Comparison of ENCODE assay signal across 11 cellular contexts in the genomic region with DNA sequence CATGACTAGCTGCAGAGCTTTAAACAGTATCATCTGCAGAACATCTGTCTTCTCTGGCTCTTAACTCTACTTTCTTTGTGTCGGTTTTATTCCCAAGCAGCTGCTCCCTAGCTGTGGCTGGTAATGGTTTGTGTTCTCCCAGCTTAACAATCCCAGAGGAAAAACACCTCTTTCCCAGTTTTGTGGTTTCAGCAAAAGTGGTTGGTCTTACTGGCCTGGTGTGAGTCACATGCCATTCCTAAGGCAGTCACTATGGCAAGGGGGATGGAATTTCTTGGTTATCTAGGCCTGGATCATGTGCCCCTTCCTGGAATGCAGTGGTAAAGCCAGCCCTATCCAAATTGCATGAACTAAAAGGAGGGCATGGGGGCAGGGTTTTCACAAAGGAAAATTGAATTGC. TPM values are rescaled to one million over a fixed set of nuclear protein-coding genes. Genes with fewer than 3 reads are reported as not detected.
A peak's percentile ranks its signal among the peaks of the same experiment; 100 is the strongest.
DNase-seq lines count a peak whose midpoint lies in the region; ATAC-seq, FAIRE-seq and TF ChIP-seq lines count a peak whose summit lies in the region.
"Had no signal": no experiment of that assay in that cellular context is flagged by ENCODE, and none has a peak within 500 bp of the region (broad histone marks: within the 10 kb centered on the region; RNA-seq: fewer than 3 reads in every experiment).

No MANE protein-coding gene starts in this region.

- DNase-seq in H54 (ENCODE audit: insufficient read length, low spot score) = peak; percentile 47
- DNase-seq in adipocyte (ENCODE audit: low read depth) = peak; percentile 86
- no peak for DNase-seq in glutamatergic neuron
- DNase-seq in sciatic nerve (ENCODE audit: low spot score) = no peak
- DNase-seq in NCI-H1092 treated with DMSO at 0.1 percent for 48 hours (lab: John Stamatoyannopoulos, UW) = no peak
- no peak for DNase-seq in NCI-H146 treated with DMSO at 0.1 percent for 48 hours (lab: John Stamatoyannopoulos, UW; ENCODE audit: unreplicated experiment)
- no peak for DNase-seq in neuronal stem cell (ENCODE audit: low spot score)

- no peak for TF ChIP-seq CTCF in glutamatergic neuron (IDR thresholded peaks at IDR 0.05; ENCODE audit: partially characterized antibody, unreplicated experiment)

- H3K18ac ChIP-seq in neuronal stem cell (ENCODE audit: low read length) = no peak overlapping the region

- H3K9me3 ChIP-seq in adipocyte (ENCODE audit: control insufficient read depth, low read length) = no peaks in the 10 kb centered on the region
- no peaks in the 10 kb centered on the region for H3K9me3 ChIP-seq in neuronal stem cell (replicated peaks in 1 of 2; ENCODE audit: control insufficient read depth in 2 of 2, insufficient read depth in 1 of 2, low read depth in 1 of 2, low read length in 2 of 2)

- no peak overlapping the region for H3K4me2 ChIP-seq in neuronal stem cell (ENCODE audit: insufficient read depth, low read length, poor library complexity, severe bottlenecking)

- ATAC-seq in sciatic nerve (peak; percentile 63), GM18873 (IDR thresholded peaks at IDR 0.05; ENCODE audit: low FRiP score, unreplicated experiment) (no peak)

- no peak overlapping the region for H2BK12ac ChIP-seq in neuronal stem cell (ENCODE audit: low read length)

- H3K9ac ChIP-seq in adipocyte (ENCODE audit: low read length) (peak overlapping the region; percentile 71), neuronal stem cell (ENCODE audit: low read depth, low read length, poor library complexity) (no peak overlapping the region)

- no peaks in the 10 kb centered on the region for H3K9me3 Mint-ChIP-seq in glutamatergic neuron (ENCODE audit: unreplicated experiment)

- FAIRE-seq in H54 (lab: Jason Lieb, UNC) = peak; percentile 100
- FAIRE-seq: frontal cortex, TTC549 had no signal

- TF ChIP-seq POLR2A in H54 (IDR thresholded peaks at IDR 0.05; ENCODE audit: low read depth, low read length) = no peak

- H2BK5ac ChIP-seq in neuronal stem cell (ENCODE audit: low read length) = no peak overlapping the region

- no peak overlapping the region for H4K8ac ChIP-seq in neuronal stem cell (ENCODE audit: low read depth, low read length)

- H3K27me3 ChIP-seq in adipocyte (replicated peaks; ENCODE audit: control insufficient read depth, insufficient read depth, low read length) (no peaks in the 10 kb centered on the region), neuronal stem cell (ENCODE audit: control insufficient read depth in 3 of 3, insufficient read depth in 3 of 3, low read depth in 1 of 3, low read length in 3 of 3) (no peaks in the 10 kb centered on the region)

- H3K4me3 Mint-ChIP-seq in glutamatergic neuron (ENCODE audit: unreplicated experiment) = no peak overlapping the region

- WGBS in neuronal stem cell (ENCODE audit: extremely low coverage in 2 of 2, insufficient read length in 2 of 2, insufficient replicate concordance in 1 of 2), 2 donors = no CpG with 5 or more reads among the region's 1 CpG

- no peak overlapping the region for H2BK15ac ChIP-seq in neuronal stem cell (ENCODE audit: low read length)

- H3K27me3 Mint-ChIP-seq in glutamatergic neuron (ENCODE audit: unreplicated experiment) = peaks cover 3% of the 10 kb centered on the region

- H3K4me3 ChIP-seq in adipocyte (ENCODE audit: low read length) (peak overlapping the region; percentile 59), neuronal stem cell (ENCODE audit: low read length in 2 of 2) (no peak overlapping the region)

- no peaks in the 10 kb centered on the region for H3K79me1 ChIP-seq in neuronal stem cell (ENCODE audit: low read depth, low read length)

- no peak overlapping the region for H2AK5ac ChIP-seq in neuronal stem cell (ENCODE audit: low read depth, low read length)

- H2BK120ac ChIP-seq in neuronal stem cell (ENCODE audit: low read depth, low read length) = no peak overlapping the region

- H3K36me3 Mint-ChIP-seq in glutamatergic neuron (ENCODE audit: unreplicated experiment) = no peaks in the 10 kb centered on the region

- H3K4ac ChIP-seq in neuronal stem cell (ENCODE audit: low read length) = no peak overlapping the region

- peaks cover 63% of the 10 kb centered on the region for H3K4me1 ChIP-seq in adipocyte (ENCODE audit: control insufficient read depth, insufficient read depth, low read length)
- peaks cover 0 to 12% of the 10 kb centered on the region in 2 donors for H3K4me1 ChIP-seq in neuronal stem cell (ENCODE audit: control insufficient read depth in 2 of 2, insufficient read depth in 1 of 2, low read depth in 1 of 2, low read length in 2 of 2)

- H3K23ac ChIP-seq in neuronal stem cell (ENCODE audit: low read depth, low read length, poor library complexity) = no peak overlapping the region

- peak overlapping the region; percentile 85 for H3K27ac Mint-ChIP-seq in glutamatergic neuron (ENCODE audit: unreplicated experiment)

- H4K91ac ChIP-seq in neuronal stem cell (ENCODE audit: low read depth, low read length, poor library complexity) = no peak overlapping the region

- H2AFZ ChIP-seq in neuronal stem cell (ENCODE audit: low read length) = no peak overlapping the region

- intact Hi-C loops in sciatic nerve (cut with DNase I) = loop anchor here (2.0 kb wide), 1 partner anchor 51 kb away; the partner anchor contains the start of gene EVI2A

- peaks cover 10% of the 10 kb centered on the region for H3K36me3 ChIP-seq in adipocyte (ENCODE audit: control insufficient read depth, insufficient read depth, low read length, severe bottlenecking)
- H3K36me3 ChIP-seq in neuronal stem cell (replicated peaks in 1 of 2; ENCODE audit: control insufficient read depth in 2 of 2, insufficient read depth in 2 of 2, low read length in 2 of 2) = peaks cover 2 to 84% of the 10 kb centered on the region in 2 donors

- peaks cover 10% of the 10 kb centered on the region for H3K4me1 Mint-ChIP-seq in glutamatergic neuron (ENCODE audit: low read depth, unreplicated experiment)

- H3K27ac ChIP-seq in neuronal stem cell (replicated peaks; ENCODE audit: low read length) = no peak overlapping the region
- H3K27ac ChIP-seq: HL-60 had no signal

- no peak overlapping the region for H3K14ac ChIP-seq in neuronal stem cell (ENCODE audit: low read length)

RNA-seq across cellular contexts. Expression of gene OMG, which starts 27.4 kb away (rescaled TPM):
- total RNA-seq in glutamatergic neuron (ENCODE audit: unreplicated experiment) (not detected), sciatic nerve (0.94 TPM)
- not detected for polyA plus RNA-seq in neuronal stem cell (2013, experiment 1 of 2)
- polyA plus RNA-seq in neuronal stem cell (2013, experiment 2 of 2) = not detected

RNA-seq across cellular contexts. Expression of gene EVI2B, which starts 44.3 kb away (rescaled TPM):
- not detected for total RNA-seq in glutamatergic neuron (ENCODE audit: unreplicated experiment)
- 15.7 TPM for total RNA-seq in sciatic nerve
- polyA plus RNA-seq in neuronal stem cell (2013, experiment 1 of 2) = not detected
- not detected for polyA plus RNA-seq in neuronal stem cell (2013, experiment 2 of 2)
- total RNA-seq: frontal cortex had no signal

RNA-seq across cellular contexts. Expression of gene EVI2A, which starts 51.8 kb away (rescaled TPM):
- total RNA-seq in glutamatergic neuron (ENCODE audit: unreplicated experiment) = not detected
- 9.3 TPM for total RNA-seq in sciatic nerve
- not detected for polyA plus RNA-seq in neuronal stem cell (2013, experiment 1 of 2)
- not detected for polyA plus RNA-seq in neuronal stem cell (2013, experiment 2 of 2)

Comparison
In these comparisons a context has a peak if more than half of its experiments do, and no peak if none do; other contexts are left out.
1. DNase-seq: peak in H54 (single experiment) and adipocyte (single experiment); none in glutamatergic neuron (single experiment), sciatic nerve (single experiment), NCI-H1092 treated with DMSO at 0.1 percent for 48 hours (single experiment), NCI-H146 treated with DMSO at 0.1 percent for 48 hours (single experiment) and neuronal stem cell (single experiment).
2. RNA of gene EVI2B, which starts 44.3 kb away (total RNA-seq): 15.7 TPM in sciatic nerve (single experiment); not detected in glutamatergic neuron (single experiment); every median in the first group is over 10 times any median in the second.
3. RNA of gene EVI2A, which starts 51.8 kb away (total RNA-seq): 9.3 TPM in sciatic nerve (single experiment); not detected in glutamatergic neuron (single experiment); every median in the first group is over 10 times any median in the second.